8 cellular contexts compared by ENCODE assay signal in genomic region chr4:183504930-183505555, GRCh38.
DNase-seq lines count a peak whose midpoint lies in the region; ATAC-seq and TF ChIP-seq lines count a peak whose summit lies in the region.

A gene with protein sequence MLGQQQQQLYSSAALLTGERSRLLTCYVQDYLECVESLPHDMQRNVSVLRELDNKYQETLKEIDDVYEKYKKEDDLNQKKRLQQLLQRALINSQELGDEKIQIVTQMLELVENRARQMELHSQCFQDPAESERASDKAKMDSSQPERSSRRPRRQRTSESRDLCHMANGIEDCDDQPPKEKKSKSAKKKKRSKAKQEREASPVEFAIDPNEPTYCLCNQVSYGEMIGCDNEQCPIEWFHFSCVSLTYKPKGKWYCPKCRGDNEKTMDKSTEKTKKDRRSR (plus strand): TSS chr4:183505058. CDS start chr4:183505196, 138 bp downstream.

- in situ Hi-C loops in astrocyte of the cerebellum (cut with HindIII; ENCODE audit: low sequenced_read_pairs) = no loop called here

- H3K4me1 ChIP-seq in NT2/D1 (ENCODE audit: insufficient read depth, insufficient read length) (no peaks in the 10 kb centered on the region), iPS-18a (ENCODE audit: control insufficient read depth, low read depth, low read length) (peaks cover 12% of the 10 kb centered on the region)

- TF ChIP-seq CTCF in astrocyte of the cerebellum (IDR thresholded peaks at IDR 0.05; ENCODE audit: low read depth, low read length, missing control alignments) = no peak

- DNase-seq in NCI-H1436 (lab: John Stamatoyannopoulos, UW) (peak; percentile 78), NCI-H1436 treated with DMSO at 0.1 percent for 48 hours (lab: John Stamatoyannopoulos, UW) (no peak), NT2/D1 (ENCODE audit: low read depth, low spot score) (no peak), astrocyte of the cerebellum (ENCODE audit: low read depth) (no peak)

- H3K36me3 ChIP-seq in NT2/D1 (ENCODE audit: insufficient read depth, insufficient read length, low read length) (no peaks in the 10 kb centered on the region), iPS-18a (ENCODE audit: control insufficient read depth, low read depth, low read length) (no peaks in the 10 kb centered on the region)

- peak within 1 kb of the TSS; percentile 86 for H3K9ac ChIP-seq in NT2/D1 (ENCODE audit: insufficient read length, low read depth)
- peak within 1 kb of the TSS; percentile 67 for H3K9ac ChIP-seq in iPS-18a (ENCODE audit: low read length)

- peak; percentile 58 for ATAC-seq in GM19455 (IDR thresholded peaks at IDR 0.05; ENCODE audit: unreplicated experiment)
- ATAC-seq in HG03469 (IDR thresholded peaks at IDR 0.05; ENCODE audit: unreplicated experiment) = peak; percentile 13

- no peaks in the 10 kb centered on the region for H3K9me3 ChIP-seq in NT2/D1 (ENCODE audit: insufficient read depth, low read length)
- no peaks in the 10 kb centered on the region for H3K9me3 ChIP-seq in iPS-18a (ENCODE audit: control insufficient read depth, low read depth, low read length)

- H3K27me3 ChIP-seq in NT2/D1 (ENCODE audit: insufficient read depth, insufficient read length) (no peaks in the 10 kb centered on the region), iPS-18a (ENCODE audit: control insufficient read depth, insufficient read depth, low read length) (no peaks in the 10 kb centered on the region)

- H3K27ac ChIP-seq in iPS-18a (ENCODE audit: low read length) (peak within 1 kb of the TSS; percentile 59), skin epidermis (peak within 1 kb of the TSS; percentile 88 to 98 (median 96))

- H3K4me3 ChIP-seq in NT2/D1 (ENCODE audit: insufficient read length, low read depth) (peak within 1 kb of the TSS; percentile 82), astrocyte of the cerebellum (ENCODE audit: low read depth, low read length) (peak within 1 kb of the TSS; percentile 59), iPS-18a (ENCODE audit: low read length) (peak within 1 kb of the TSS; percentile 71), skin epidermis (peak within 1 kb of the TSS; percentile 80 to 99 (median 94))
